In genomic region chr17:42937712-42938596, GRCh38 we compare ENCODE assay signal across 8 cellular contexts. TPM values are rescaled to one million over a fixed set of nuclear protein-coding genes. Genes with fewer than 3 reads are reported as not detected.
A peak's percentile ranks its signal among the peaks of the same experiment; 100 is the strongest.
DNase-seq lines count a peak whose midpoint lies in the region; ATAC-seq, FAIRE-seq and TF ChIP-seq lines count a peak whose summit lies in the region.

No MANE protein-coding gene starts in this region.

- H3K27me3 ChIP-seq in astrocyte (ENCODE audit: insufficient read depth, low read length): peaks cover 10% of the 10 kb centered on the region

- H2AFZ ChIP-seq in OCI-LY7 (ENCODE audit: low read length) (no peak overlapping the region), astrocyte (ENCODE audit: low read depth, low read length) (no peak overlapping the region)

- POLR2A ChIA-PET in OCI-LY7 (lab: Charles Lee): interaction anchor here (0.9 kb wide), 1 partner anchor 15 kb away, joined by 3 read pairs; no protein-coding TSS in a partner anchor

- TF ChIP-seq CTCF in OCI-LY7 (conservative IDR thresholded peaks at IDR 0.05; ENCODE audit: low read length) (peak; percentile 90), astrocyte (IDR thresholded peaks at IDR 0.05; ENCODE audit: insufficient read depth, low read depth, low read length) (peak; percentile 70)

- H3K27me3 Mint-ChIP-seq in astrocyte (ENCODE audit: low read depth, unreplicated experiment): peaks cover 17% of the 10 kb centered on the region

- H4K20me1 ChIP-seq in OCI-LY7 (ENCODE audit: insufficient read depth, low read length): no peaks in the 10 kb centered on the region
- H4K20me1 ChIP-seq in astrocyte (ENCODE audit: insufficient read depth, low read length): no peaks in the 10 kb centered on the region

- H3K27ac Mint-ChIP-seq in astrocyte (ENCODE audit: unreplicated experiment): no peak overlapping the region

- intact Hi-C loops in OCI-LY7 (cut with micrococcal nuclease; ENCODE audit: unreplicated experiment): loop anchor here (1.0 to 5.0 kb wide), 3 partner anchors 59 to 217 kb away; partner anchors contain the start of gene RPL27

- FAIRE-seq in astrocyte (lab: Jason Lieb, UNC): no peak

- no peak overlapping the region for H3K4me2 ChIP-seq in OCI-LY7 (ENCODE audit: low read length)
- no peak overlapping the region for H3K4me2 ChIP-seq in astrocyte (ENCODE audit: low read length)

- CTCF ChIA-PET in OCI-LY7 (lab: Charles Lee; ENCODE audit: unreplicated experiment): interaction anchor here (1.4 kb wide), 1 partner anchor 60 kb away, joined by 4 read pairs; the partner anchor contains the start of gene RPL27

- peak; percentile 38 for DNase-seq in DMS153 treated with DMSO at 0.1 percent for 48 hours (lab: John Stamatoyannopoulos, UW; ENCODE audit: unreplicated experiment)
- DNase-seq in HT1080 (ENCODE audit: low read depth): peak; percentile 67
- DNase-seq in OCI-LY7 (ENCODE audit: low spot score): peak; percentile 78
- DNase-seq in astrocyte (ENCODE audit: low read depth): peak; percentile 31
- DNase-seq in iPS DF 4.7 (ENCODE audit: extremely low read depth, low spot score): peak; percentile 46
- DNase-seq in stimulated activated CD4-positive, alpha-beta T cell treated with anti-CD3 and anti-CD28 coated beads, Interleukin-4, amount 100 ng/mL, for 1 hour: peak; percentile 7

- H3K36me3 Mint-ChIP-seq in astrocyte (ENCODE audit: low read depth, unreplicated experiment): peaks cover 2% of the 10 kb centered on the region

- H3K36me3 ChIP-seq in OCI-LY7 (ENCODE audit: insufficient read depth, low read length): no peaks in the 10 kb centered on the region
- no peaks in the 10 kb centered on the region for H3K36me3 ChIP-seq in astrocyte (ENCODE audit: insufficient read depth, low read length)

- no peak overlapping the region for H3K4me3 Mint-ChIP-seq in astrocyte (ENCODE audit: unreplicated experiment)

- no peaks in the 10 kb centered on the region for H3K9me2 ChIP-seq in OCI-LY7 (ENCODE audit: insufficient read depth, low read length)

- H3K79me2 ChIP-seq in OCI-LY7 (ENCODE audit: insufficient read depth, low read depth, low read length) (no peaks in the 10 kb centered on the region), astrocyte (ENCODE audit: insufficient read depth, low read length) (no peaks in the 10 kb centered on the region)

- no peak overlapping the region for H3K27ac ChIP-seq in OCI-LY7 (ENCODE audit: low read depth, low read length, poor library complexity, severe bottlenecking)
- no peak overlapping the region for H3K27ac ChIP-seq in astrocyte (ENCODE audit: low read depth, low read length)

- BruUV-seq in OCI-LY7 (replicated peaks; lab: Mats Ljungman, UMichigan): no TSS peak

- ATAC-seq in esophagus mucosa (no peak), HG02763 (IDR thresholded peaks at IDR 0.05; ENCODE audit: unreplicated experiment) (no peak)

- H3K9me3 ChIP-seq in OCI-LY7 (ENCODE audit: low read length) (no peaks in the 10 kb centered on the region), astrocyte (ENCODE audit: insufficient read depth, low read depth, low read length) (no peaks in the 10 kb centered on the region)

- H3K9me3 Mint-ChIP-seq in astrocyte (ENCODE audit: unreplicated experiment): no peaks in the 10 kb centered on the region

- H3K4me1 ChIP-seq in OCI-LY7 (ENCODE audit: insufficient read depth, low read length, poor library complexity, severe bottlenecking): no peaks in the 10 kb centered on the region
- H3K4me1 ChIP-seq in astrocyte (ENCODE audit: insufficient read depth, low read length): no peaks in the 10 kb centered on the region

- no peaks in the 10 kb centered on the region for H3K4me1 Mint-ChIP-seq in astrocyte (ENCODE audit: low read depth, unreplicated experiment)

- H3K4me3 ChIP-seq in OCI-LY7 (ENCODE audit: low read depth, low read length, poor library complexity, severe bottlenecking) (no peak overlapping the region), astrocyte (ENCODE audit: insufficient read depth, low read depth, low read length) (no peak overlapping the region)

- H3K9ac ChIP-seq in astrocyte (ENCODE audit: low read length): no peak overlapping the region

RNA-seq across cellular contexts. Expression of gene AARSD1, which starts 26.3 kb away (rescaled TPM):
- total RNA-seq in HT1080 (2014; rRNA removed; shearing (Covaris generic)): 25.2 and 29.2 TPM in 2 replicates
- polyA plus RNA-seq in HT1080 (2015; cell fraction: cytosol; rRNA removed): 28.9 and 32.2 TPM in 2 replicates
- 49.7 and 57.6 TPM in 2 replicates for polyA plus RNA-seq in HT1080 (2015; cell fraction: nucleus; rRNA removed)
- total RNA-seq in OCI-LY7 (2014; rRNA removed; shearing (Covaris generic)): 24.0 and 26.9 TPM in 2 replicates
- total RNA-seq in OCI-LY7 (2022): 31.0 and 31.7 TPM in 2 replicates
- 42.8 and 45.2 TPM in 2 replicates for total RNA-seq in astrocyte
- 17.8 TPM for total RNA-seq in esophagus mucosa

RNA-seq across cellular contexts. Expression of gene G6PC1, which starts 37.4 kb away (rescaled TPM):
- not detected in 2 replicates for total RNA-seq in HT1080 (2014; rRNA removed; shearing (Covaris generic))
- polyA plus RNA-seq in HT1080 (2015; cell fraction: cytosol; rRNA removed): not detected in 2 replicates
- polyA plus RNA-seq in HT1080 (2015; cell fraction: nucleus; rRNA removed): not detected in 2 replicates
- 0.85 and 1.1 TPM in 2 replicates for total RNA-seq in OCI-LY7 (2014; rRNA removed; shearing (Covaris generic))
- 1.9 and 2.6 TPM in 2 replicates for total RNA-seq in OCI-LY7 (2022)
- total RNA-seq in astrocyte: not detected in 2 replicates
- not detected for total RNA-seq in esophagus mucosa

RNA-seq across cellular contexts. Expression of gene PTGES3L, which starts 41.9 kb away (rescaled TPM):
- total RNA-seq in HT1080 (2014; rRNA removed; shearing (Covaris generic)): 0.10 TPM in 1 of 2 replicates, not detected in the other
- 0.17 and 0.41 TPM in 2 replicates for polyA plus RNA-seq in HT1080 (2015; cell fraction: cytosol; rRNA removed)
- polyA plus RNA-seq in HT1080 (2015; cell fraction: nucleus; rRNA removed): 0.88 and 1.6 TPM in 2 replicates
- 0.13 TPM in 1 of 2 replicates, not detected in the other for total RNA-seq in OCI-LY7 (2014; rRNA removed; shearing (Covaris generic))
- total RNA-seq in OCI-LY7 (2022) (0.68 and 2.1 TPM in 2 replicates), astrocyte (5.1 and 5.8 TPM in 2 replicates), esophagus mucosa (0.28 TPM)

RNA-seq across cellular contexts. Expression of gene RUNDC1, which starts 42.4 kb away (rescaled TPM):
- 4.7 and 6.9 TPM in 2 replicates for total RNA-seq in HT1080 (2014; rRNA removed; shearing (Covaris generic))
- polyA plus RNA-seq in HT1080 (2015; cell fraction: cytosol; rRNA removed): 8.1 and 8.7 TPM in 2 replicates
- polyA plus RNA-seq in HT1080 (2015; cell fraction: nucleus; rRNA removed): 13.7 and 14.4 TPM in 2 replicates
- total RNA-seq in OCI-LY7 (2014; rRNA removed; shearing (Covaris generic)): 11.1 and 12.1 TPM in 2 replicates
- total RNA-seq in OCI-LY7 (2022) (18.6 and 22.5 TPM in 2 replicates), astrocyte (13.2 and 13.8 TPM in 2 replicates), esophagus mucosa (5.8 TPM)

Comparison
In these comparisons a context has a peak if more than half of its experiments do, and no peak if none do; other contexts are left out.
1. DNase-seq: peak in every context shown above with its lines; median percentile 78 in OCI-LY7; 67 in HT1080; 46 in iPS DF 4.7; 38 in DMS153 treated with DMSO at 0.1 percent for 48 hours; 31 in astrocyte; 7 in stimulated activated CD4-positive, alpha-beta T cell treated with anti-CD3 and anti-CD28 coated beads, Interleukin-4, amount 100 ng/mL, for 1 hour.